Comparison of ENCODE assay signal across 20 cellular contexts in the genomic region with DNA sequence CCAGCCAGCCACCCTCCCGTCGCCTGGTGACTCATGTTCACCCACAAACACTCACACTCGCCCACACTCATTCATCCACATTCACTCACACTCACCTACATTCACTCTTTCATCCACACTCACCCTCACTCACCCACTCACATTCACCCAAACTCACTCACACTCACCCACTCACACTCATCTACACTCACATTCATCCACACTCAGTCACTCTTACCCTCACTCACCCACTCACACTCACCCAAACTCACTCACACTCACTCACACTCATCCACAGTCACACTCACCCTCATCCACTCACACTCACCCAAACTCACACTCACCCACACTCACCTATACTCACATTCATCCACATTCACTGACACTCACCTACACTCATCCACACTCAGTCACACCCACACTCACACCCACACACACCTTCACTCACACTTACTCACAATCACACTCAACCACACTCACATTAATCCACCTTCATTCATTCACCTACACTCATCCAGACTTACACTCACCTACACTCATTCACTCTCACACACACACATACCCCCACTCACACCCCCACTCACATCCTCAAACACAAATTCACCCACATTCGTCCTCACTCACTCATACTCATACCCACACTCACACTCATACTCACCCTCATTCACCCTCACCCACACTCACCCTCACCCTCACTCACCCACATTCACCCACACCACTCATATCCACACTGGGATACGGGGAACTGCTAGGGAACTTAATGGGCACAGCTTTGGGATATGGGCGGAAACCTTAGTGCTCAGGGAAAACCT.
DNase-seq lines count a peak whose midpoint lies in the region; ATAC-seq, FAIRE-seq and TF ChIP-seq lines count a peak whose summit lies in the region.
"Had no signal": no experiment of that assay in that cellular context is flagged by ENCODE, and none has a peak within 500 bp of the region (broad histone marks: within the 10 kb centered on the region; RNA-seq: fewer than 3 reads in every experiment).

No MANE protein-coding gene starts in this region.

- H3K27me3 Mint-ChIP-seq in H9 (ENCODE audit: low read depth) (no peaks in the 10 kb centered on the region; the same call in 1 of the 2 replicates), progenitor cell of endocrine pancreas (no peaks in the 10 kb centered on the region)
- H3K27me3 Mint-ChIP-seq: B cell; CD4-positive, alpha-beta T cell had no signal

- H3K27ac Mint-ChIP-seq in H9 (no peak overlapping the region; a peak in 1 of 7 replicates), progenitor cell of endocrine pancreas (peak overlapping the region; percentile 33)
- H3K27ac Mint-ChIP-seq: B cell; CD4-positive, alpha-beta T cell had no signal

- no peak overlapping the region for H2BK12ac ChIP-seq in H9 (ENCODE audit: insufficient read length, low read depth, low read length)

- H3T11ph ChIP-seq in H9 (ENCODE audit: low read length) = no peak overlapping the region

- H2BK120ac ChIP-seq in H9 (ENCODE audit: low read depth, low read length, poor library complexity, severe bottlenecking) = no peak overlapping the region

- no peaks in the 10 kb centered on the region for H3K79me1 ChIP-seq in H9 (ENCODE audit: insufficient read depth, low read depth, low read length, poor library complexity, severe bottlenecking)

- H3K4me3 Mint-ChIP-seq in H9 = no peak overlapping the region
- no peak overlapping the region for H3K4me3 Mint-ChIP-seq in progenitor cell of endocrine pancreas (ENCODE audit: low read depth)
- H3K4me3 Mint-ChIP-seq: B cell; CD4-positive, alpha-beta T cell had no signal

- H3K27ac ChIP-seq in H9 (ENCODE audit: insufficient read length, low read depth, low read length) (no peak overlapping the region), gastroesophageal sphincter (no peak overlapping the region)

- H3K27me3 ChIP-seq in H9 (ENCODE audit: insufficient read depth, low read length) (no peaks in the 10 kb centered on the region), gastroesophageal sphincter (no peaks in the 10 kb centered on the region)

- no peaks in the 10 kb centered on the region for H3K79me2 ChIP-seq in H9 (ENCODE audit: insufficient read depth, low read length)

- H3K18ac ChIP-seq in H9 (ENCODE audit: insufficient read length, low read depth, low read length) = no peak overlapping the region

- H3K4me1 ChIP-seq in H9 (ENCODE audit: insufficient read depth, low read length) = no peaks in the 10 kb centered on the region
- no peaks in the 10 kb centered on the region for H3K4me1 ChIP-seq in gastroesophageal sphincter

- no peaks in the 10 kb centered on the region for H4K20me1 ChIP-seq in H9 (ENCODE audit: control insufficient read depth, insufficient read depth, insufficient read length)

- H3K23ac ChIP-seq in H9 (ENCODE audit: insufficient read length, low read depth, low read length) = no peak overlapping the region

- ATAC-seq in gastroesophageal sphincter = peak; percentile 25
- ATAC-seq: K562 had no signal

- DNase-seq in H9 (no peak), HTR-8/SVneo (ENCODE audit: insufficient read length, low spot score) (no peak), progenitor cell of endocrine pancreas (ENCODE audit: low spot score, unreplicated experiment) (no peak), Kasumi-1 (lab: John Stamatoyannopoulos, UW) (no peak), RKO (ENCODE audit: low spot score) (no peak), DMS53 treated with DMSO at 0.1 percent for 48 hours (lab: John Stamatoyannopoulos, UW; ENCODE audit: unreplicated experiment) (no peak)
- DNase-seq in NK-92 treated with Interleukin-12 subunit alpha and Interleukin-12 subunit beta, amount 100 ng/mL, for 24 hours (lab: John Stamatoyannopoulos, UW) = no peak
- DNase-seq: C1 segment of cervical spinal cord; CD4-positive, alpha-beta T cell; DMS79 treated with DMSO at 0.1 percent for 48 hours; EL; GOT3; HCEC 1CT had no signal

- no peak overlapping the region for H3K4ac ChIP-seq in H9 (ENCODE audit: low read depth, low read length)

- no peak overlapping the region for H2BK5ac ChIP-seq in H9 (ENCODE audit: insufficient read length, low read length)

- no peak overlapping the region for H2AFZ ChIP-seq in H9 (ENCODE audit: low read length)

- peak overlapping the region; percentile 10 for H4K5ac ChIP-seq in H9 (ENCODE audit: insufficient read length, low read depth, low read length)

- no peak overlapping the region for H3K9ac ChIP-seq in H9 (ENCODE audit: extremely low read depth, insufficient read length, low read length)

- no peak overlapping the region for H3K56ac ChIP-seq in H9 (ENCODE audit: insufficient read length, low read depth, low read length)

- peaks cover 2% of the 10 kb centered on the region in 2 experiments; a peak in 3 of 5 replicates for H3K9me3 Mint-ChIP-seq in H9
- H3K9me3 Mint-ChIP-seq in progenitor cell of endocrine pancreas (ENCODE audit: low read depth) = peaks cover 13% of the 10 kb centered on the region

- H3K9me3 ChIP-seq in H9 (ENCODE audit: control insufficient read depth, low read depth, low read length) (no peaks in the 10 kb centered on the region), gastroesophageal sphincter (peaks cover 0 to 7% (median 0%) of the 10 kb centered on the region in 3 donors)

- H2BK15ac ChIP-seq in H9 (ENCODE audit: low read depth, low read length) = no peak overlapping the region

- no peaks in the 10 kb centered on the region for H3K36me3 ChIP-seq in gastroesophageal sphincter

- H3K4me1 Mint-ChIP-seq in H9 (peaks cover 3 to 10% of the 10 kb centered on the region in 2 experiments; a peak in 3 of 4 replicates), progenitor cell of endocrine pancreas (ENCODE audit: low read depth) (no peaks in the 10 kb centered on the region)
- H3K4me1 Mint-ChIP-seq: B cell had no signal

- FAIRE-seq in HTR-8/SVneo (lab: Jason Lieb, UNC) = peak; percentile 87
- FAIRE-seq: A204.1, G401.6, GM12892, GM19239, K562 had no signal

- TF ChIP-seq EP300 in gastroesophageal sphincter (IDR thresholded peaks at IDR 0.05) = no peak

- no peak overlapping the region for H4K8ac ChIP-seq in H9 (replicated peaks; ENCODE audit: insufficient read length, low read depth, low read length)

- H3K36me3 Mint-ChIP-seq in H9 (ENCODE audit: insufficient read depth in 1 of 3, low read depth in 3 of 3) (peaks cover 0 to 5% (median 0%) of the 10 kb centered on the region in 3 experiments; a peak in 2 of 7 replicates), progenitor cell of endocrine pancreas (ENCODE audit: insufficient read depth) (no peaks in the 10 kb centered on the region)

- no peak overlapping the region for H3K14ac ChIP-seq in H9 (ENCODE audit: insufficient read depth, low read length)

- no peak overlapping the region for H3K4me3 ChIP-seq in gastroesophageal sphincter
- H3K4me3 ChIP-seq: K562 had no signal

- H3K23me2 ChIP-seq in H9 (ENCODE audit: insufficient read length, low read depth, low read length, poor library complexity, severe bottlenecking) = no peaks in the 10 kb centered on the region

- no peak for TF ChIP-seq POLR2A in gastroesophageal sphincter (IDR thresholded peaks at IDR 0.05)

- WGBS in H9 (ENCODE audit: extremely low coverage, insufficient read length, low lambda C conversion rate) = 100% methylated on average over 2 of the region's 6 CpGs
- WGBS in gastroesophageal sphincter (ENCODE audit: low coverage in 1 of 2), 2 donors = 87 to 91% methylated on average over 5 of the region's 6 CpGs

- no peak overlapping the region for H4K91ac ChIP-seq in H9 (ENCODE audit: insufficient read length, low read depth, low read length)

- H3K4me2 ChIP-seq in H9 (ENCODE audit: insufficient read depth, insufficient read length, low read length) = no peak overlapping the region

- TF ChIP-seq CTCF in H9 (conservative IDR thresholded peaks at IDR 0.05) (no peak), gastroesophageal sphincter (IDR thresholded peaks at IDR 0.05) (no peak), progenitor cell of endocrine pancreas (IDR thresholded peaks at IDR 0.05; ENCODE audit: unreplicated experiment) (no peak)

- H2BK20ac ChIP-seq in H9 (ENCODE audit: low read depth, low read length, poor library complexity, severe bottlenecking) = no peak overlapping the region

- H2AK5ac ChIP-seq in H9 (ENCODE audit: insufficient read length, low read length) = no peak overlapping the region
